ENCODE assay signal across 1 cellular context in genomic region chr17:49117581-49118230, GRCh38.
A peak's percentile ranks its signal among the peaks of the same experiment; 100 is the strongest.
TF ChIP-seq lines count a peak whose summit lies in the region.

No MANE protein-coding gene starts in this region.

TF ChIP-seq in HepG2, 621 proteins besides CTCF, POLR2A, EP300 and RAD21:
- TF ChIP-seq ZNF232 (CRISPR knock-in tag; IDR thresholded peaks at IDR 0.05; ENCODE audit: borderline replicate concordance) (no peak), ZNF263 (CRISPR knock-in tag; IDR thresholded peaks at IDR 0.05) (peak; percentile 47; the same call in 1 of the 2 replicates)
